In genomic region chr3:50568947-50569749, GRCh38 we compare ENCODE assay signal across 1 cellular context.
TF ChIP-seq lines count a peak whose summit lies in the region.

Gene HEMK1, plus strand, starts transcription at chr3:50569522. Its CDS starts 1,583 bp downstream, at chr3:50571105.

TF ChIP-seq in HepG2, 621 proteins besides CTCF, POLR2A, EP300 and RAD21 (continued from another document and continues in another):
- TF ChIP-seq ZFP91 (CRISPR knock-in tag; IDR thresholded peaks at IDR 0.05; ENCODE audit: borderline replicate concordance), result peak; percentile 98
- no peak for TF ChIP-seq NFAT5 (CRISPR knock-in tag; IDR thresholded peaks at IDR 0.05)
- no peak for TF ChIP-seq SCMH1 (CRISPR knock-in tag; IDR thresholded peaks at IDR 0.05; ENCODE audit: borderline replicate concordance)
- TF ChIP-seq ARNT (IDR thresholded peaks at IDR 0.05), result no peak
- no peak for TF ChIP-seq RELA (CRISPR knock-in tag; IDR thresholded peaks at IDR 0.05)
- no peak for TF ChIP-seq HMG20A (CRISPR knock-in tag; IDR thresholded peaks at IDR 0.05; ENCODE audit: borderline replicate concordance)
- TF ChIP-seq ATF3 (CRISPR knock-in tag; IDR thresholded peaks at IDR 0.05), result 0 out of 2 replicates have a peak, but pooled peaks have one; percentile 47
- peak; percentile 66; the same call in 1 of the 2 replicates for TF ChIP-seq ZNF274 (CRISPR knock-in tag; IDR thresholded peaks at IDR 0.05)
- TF ChIP-seq EHMT2 (IDR thresholded peaks at IDR 0.05; ENCODE audit: borderline replicate concordance, low read depth, low read length), result no peak
- 0 out of 2 replicates have a peak, but pooled peaks have one; percentile 6 for TF ChIP-seq E2F2 (CRISPR knock-in tag; IDR thresholded peaks at IDR 0.05; ENCODE audit: borderline replicate concordance)
- no peak for TF ChIP-seq BHLHE40 (IDR thresholded peaks at IDR 0.05; ENCODE audit: low read length)
- TF ChIP-seq NFKBIZ (CRISPR knock-in tag; IDR thresholded peaks at IDR 0.05), result no peak
- peak; percentile 82; the same call in 1 of the 2 replicates for TF ChIP-seq MAZ (IDR thresholded peaks at IDR 0.05; ENCODE audit: borderline replicate concordance, low read depth, low read length)
- no peak for TF ChIP-seq MAZ (CRISPR knock-in tag; IDR thresholded peaks at IDR 0.05; ENCODE audit: low read depth)
- peak; percentile 29 for TF ChIP-seq ZNF407 (CRISPR knock-in tag; IDR thresholded peaks at IDR 0.05; ENCODE audit: not compliant biosample characterization)
- TF ChIP-seq THYN1 (CRISPR knock-in tag; IDR thresholded peaks at IDR 0.05; ENCODE audit: borderline replicate concordance, low read depth), result no peak
- TF ChIP-seq ERF (CRISPR knock-in tag; IDR thresholded peaks at IDR 0.05), result peak; percentile 60; the same call in 1 of the 2 replicates
- TF ChIP-seq SOX6 (IDR thresholded peaks at IDR 0.05), result no peak
- TF ChIP-seq SOX6 (CRISPR knock-in tag; IDR thresholded peaks at IDR 0.05), result no peak; the same call in none of the 2 replicates
- 0 out of 2 replicates have a peak, but pooled peaks have one; percentile 26 for TF ChIP-seq TIGD3 (CRISPR knock-in tag; IDR thresholded peaks at IDR 0.05; ENCODE audit: borderline replicate concordance)
- no peak for TF ChIP-seq E2F1 (CRISPR knock-in tag; IDR thresholded peaks at IDR 0.05)
- TF ChIP-seq ZBTB49 (CRISPR knock-in tag; IDR thresholded peaks at IDR 0.05; ENCODE audit: borderline replicate concordance), result no peak
- no peak for TF ChIP-seq PRDM15 (CRISPR knock-in tag; IDR thresholded peaks at IDR 0.05)
